ENCODE assay signal across 7 cellular contexts in genomic region chr9:136093331-136093986, GRCh38.
A peak's percentile ranks its signal among the peaks of the same experiment; 100 is the strongest.
DNase-seq lines count a peak whose midpoint lies in the region; ATAC-seq lines count a peak whose summit lies in the region.

No MANE protein-coding gene starts in this region.

- no peak overlapping the region for H3K9ac ChIP-seq in iPS-18a (ENCODE audit: low read length)

- peaks cover 37% of the 10 kb centered on the region for H3K27me3 ChIP-seq in iPS-18a (ENCODE audit: control insufficient read depth, insufficient read depth, low read length)

- no peaks in the 10 kb centered on the region for H3K27me3 Mint-ChIP-seq in activated naive CD8-positive, alpha-beta T cell treated with anti-CD3 and anti-CD28 coated beads, Interleukin-2, amount 50 U/mL, for 24 hours
- peaks cover 72% of the 10 kb centered on the region for H3K27me3 Mint-ChIP-seq in stimulated activated memory B cell treated with anti-CD40 and anti-IgM and Interleukin-4, amounts not matched to agents 10 μg/mL and 1 μg/mL and 100 μg/mL, for 72 hours

- H3K27ac Mint-ChIP-seq in activated naive CD8-positive, alpha-beta T cell treated with anti-CD3 and anti-CD28 coated beads, Interleukin-2, amount 50 U/mL, for 24 hours: no peak overlapping the region
- H3K27ac Mint-ChIP-seq in stimulated activated memory B cell treated with anti-CD40 and anti-IgM and Interleukin-4, amounts not matched to agents 10 μg/mL and 1 μg/mL and 100 μg/mL, for 72 hours: no peak overlapping the region

- ATAC-seq in activated naive CD8-positive, alpha-beta T cell treated with anti-CD3 and anti-CD28 coated beads, Interleukin-2, amount 50 U/mL, for 24 hours: no peak
- ATAC-seq in stimulated activated memory B cell treated with anti-CD40 and anti-IgM and Interleukin-4, amounts not matched to agents 10 μg/mL and 1 μg/mL and 100 μg/mL, for 72 hours: no peak
- ATAC-seq in GM19463 (IDR thresholded peaks at IDR 0.05; ENCODE audit: unreplicated experiment): no peak

- peaks cover 3% of the 10 kb centered on the region for H3K4me1 ChIP-seq in iPS-18a (ENCODE audit: control insufficient read depth, low read depth, low read length)

- DNase-seq in HuH-7 (ENCODE audit: low spot score) (peak; percentile 97), NCI-H128 (lab: John Stamatoyannopoulos, UW; ENCODE audit: unreplicated experiment) (no peak), NCI-H345 treated with DMSO at 0.1 percent for 48 hours (lab: John Stamatoyannopoulos, UW; ENCODE audit: unreplicated experiment) (no peak)
- no peak for DNase-seq in activated naive CD8-positive, alpha-beta T cell treated with anti-CD3 and anti-CD28 coated beads, Interleukin-2, amount 50 U/mL, for 24 hours

- H3K36me3 ChIP-seq in iPS-18a (ENCODE audit: control insufficient read depth, low read depth, low read length): no peaks in the 10 kb centered on the region

- H3K4me3 ChIP-seq in iPS-18a (ENCODE audit: low read length): peak overlapping the region; percentile 47

- H3K9me3 Mint-ChIP-seq in activated naive CD8-positive, alpha-beta T cell treated with anti-CD3 and anti-CD28 coated beads, Interleukin-2, amount 50 U/mL, for 24 hours: no peaks in the 10 kb centered on the region
- no peaks in the 10 kb centered on the region for H3K9me3 Mint-ChIP-seq in stimulated activated memory B cell treated with anti-CD40 and anti-IgM and Interleukin-4, amounts not matched to agents 10 μg/mL and 1 μg/mL and 100 μg/mL, for 72 hours

- no peak overlapping the region for H3K27ac ChIP-seq in iPS-18a (ENCODE audit: low read length)

- H3K4me3 Mint-ChIP-seq in activated naive CD8-positive, alpha-beta T cell treated with anti-CD3 and anti-CD28 coated beads, Interleukin-2, amount 50 U/mL, for 24 hours: peak overlapping the region; percentile 66
- peak overlapping the region; percentile 66 for H3K4me3 Mint-ChIP-seq in stimulated activated memory B cell treated with anti-CD40 and anti-IgM and Interleukin-4, amounts not matched to agents 10 μg/mL and 1 μg/mL and 100 μg/mL, for 72 hours

- H3K36me3 Mint-ChIP-seq in activated naive CD8-positive, alpha-beta T cell treated with anti-CD3 and anti-CD28 coated beads, Interleukin-2, amount 50 U/mL, for 24 hours (ENCODE audit: low read depth): no peaks in the 10 kb centered on the region
- no peaks in the 10 kb centered on the region for H3K36me3 Mint-ChIP-seq in stimulated activated memory B cell treated with anti-CD40 and anti-IgM and Interleukin-4, amounts not matched to agents 10 μg/mL and 1 μg/mL and 100 μg/mL, for 72 hours

- H3K9me3 ChIP-seq in iPS-18a (ENCODE audit: control insufficient read depth, low read depth, low read length): no peaks in the 10 kb centered on the region

- H3K4me1 Mint-ChIP-seq in activated naive CD8-positive, alpha-beta T cell treated with anti-CD3 and anti-CD28 coated beads, Interleukin-2, amount 50 U/mL, for 24 hours: peaks cover 17% of the 10 kb centered on the region
- H3K4me1 Mint-ChIP-seq in stimulated activated memory B cell treated with anti-CD40 and anti-IgM and Interleukin-4, amounts not matched to agents 10 μg/mL and 1 μg/mL and 100 μg/mL, for 72 hours: no peaks in the 10 kb centered on the region
